In the genomic region with DNA sequence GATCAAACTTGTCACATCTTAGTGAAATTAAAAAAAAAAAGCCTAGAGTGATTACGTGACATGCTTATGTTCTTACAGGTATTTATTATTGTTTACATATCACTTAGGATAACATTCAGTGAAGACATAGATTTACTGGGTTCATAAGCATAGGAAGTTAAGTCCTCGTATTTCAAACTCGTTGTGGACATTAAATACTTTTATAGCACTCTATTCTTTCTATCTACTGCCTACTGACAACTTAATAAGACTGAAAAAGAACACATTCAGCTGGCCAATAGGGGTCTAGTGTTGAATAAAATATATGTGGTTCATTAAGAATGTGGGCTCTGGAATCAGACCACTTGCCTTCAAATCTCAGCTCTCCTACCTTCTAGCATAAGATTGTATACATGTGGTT, we compare ENCODE assay signal across 21 cellular contexts.
DNase-seq lines count a peak whose midpoint lies in the region; FAIRE-seq and TF ChIP-seq lines count a peak whose summit lies in the region.
"Had no signal": no experiment of that assay in that cellular context is flagged by ENCODE, and none has a peak within 500 bp of the region (broad histone marks: within the 10 kb centered on the region; RNA-seq: fewer than 3 reads in every experiment).

No MANE protein-coding gene starts in this region.

- H3K9ac ChIP-seq in OCI-LY3 (ENCODE audit: low read length), result no peak overlapping the region
- H3K9ac ChIP-seq: BLaER1 had no signal

- no peak overlapping the region for H3K4me3 ChIP-seq in OCI-LY3 (ENCODE audit: low read length)
- H3K4me3 ChIP-seq: BLaER1, GM12878, GM23338, HAP-1 had no signal

- CTCF ChIA-PET in HEK293T (lab: Yijun Ruan, JAX), result no interaction called here

- no peak for DNase-seq in HEK293T (ENCODE audit: extremely low spot score)
- DNase-seq in H4 (ENCODE audit: low spot score), result no peak
- no peak for DNase-seq in GM20000 (ENCODE audit: low spot score)
- DNase-seq in NCI-H2227 treated with DMSO at 0.1 percent for 48 hours (lab: John Stamatoyannopoulos, UW), result no peak
- DNase-seq: 8988T; Caco-2; CD4-positive, CD25-positive, alpha-beta regulatory T cell; CD8-positive, alpha-beta T cell; DMS 273 treated with DMSO at 0.1 percent for 48 hours; DMS79; EL; GDM1 had no signal

- H3K4me2 ChIP-seq in OCI-LY3 (ENCODE audit: low read length), result no peak overlapping the region
- H3K4me2 ChIP-seq: BLaER1, GM23338 had no signal

- H3K36me3 ChIP-seq in OCI-LY3 (replicated peaks; ENCODE audit: low read depth, low read length), result no peaks in the 10 kb centered on the region
- H3K36me3 ChIP-seq: BLaER1, HAP-1 had no signal

- no peak for TF ChIP-seq CTCF in OCI-LY3 (IDR thresholded peaks at IDR 0.05; ENCODE audit: low read depth, low read length)
- no peak for TF ChIP-seq CTCF in GM20000 (IDR thresholded peaks at IDR 0.05; ENCODE audit: extremely low read depth, missing control alignments)

- FAIRE-seq in A204.1 (lab: Jason Lieb, UNC), result peak; percentile 32
- FAIRE-seq: GM19239, H54 had no signal

- POLR2A ChIA-PET in HEK293T (lab: Yijun Ruan, JAX), result no interaction called here

- no peaks in the 10 kb centered on the region for H4K20me1 ChIP-seq in OCI-LY3 (ENCODE audit: insufficient read depth, low read length)
- H4K20me1 ChIP-seq: BLaER1 had no signal

- H3K9me3 ChIP-seq in OCI-LY3 (ENCODE audit: insufficient read depth, low read length), result no peaks in the 10 kb centered on the region
- H3K9me3 ChIP-seq: BLaER1, Caco-2, HAP-1 had no signal

- 0 out of 2 replicates have a peak overlapping the region, but pooled peaks have one; percentile 14 for H2AFZ ChIP-seq in OCI-LY3 (ENCODE audit: low read depth, low read length)
- H2AFZ ChIP-seq: GM23338 had no signal

- H3K27me3 ChIP-seq in OCI-LY3 (ENCODE audit: low read depth, low read length), result no peaks in the 10 kb centered on the region
- H3K27me3 ChIP-seq: BLaER1 had no signal

- H3K79me2 ChIP-seq in OCI-LY3 (ENCODE audit: low read length), result no peaks in the 10 kb centered on the region

- no peak overlapping the region for H3K27ac ChIP-seq in OCI-LY3 (ENCODE audit: low read length)
- H3K27ac ChIP-seq: BLaER1, C4-2B had no signal

- no peaks in the 10 kb centered on the region for H3K4me1 ChIP-seq in OCI-LY3 (ENCODE audit: low read length)
- H3K4me1 ChIP-seq: BLaER1, Caco-2, HAP-1 had no signal

TF ChIP-seq in HEK293T, 16 proteins besides CTCF, POLR2A, EP300 and RAD21:
- TF ChIP-seq HDGF (IDR thresholded peaks at IDR 0.05; ENCODE audit: borderline replicate concordance), result no peak
- peak; percentile 72 for TF ChIP-seq ZNF384 (IDR thresholded peaks at IDR 0.05)
- TF ChIP-seq, protein P1, sequence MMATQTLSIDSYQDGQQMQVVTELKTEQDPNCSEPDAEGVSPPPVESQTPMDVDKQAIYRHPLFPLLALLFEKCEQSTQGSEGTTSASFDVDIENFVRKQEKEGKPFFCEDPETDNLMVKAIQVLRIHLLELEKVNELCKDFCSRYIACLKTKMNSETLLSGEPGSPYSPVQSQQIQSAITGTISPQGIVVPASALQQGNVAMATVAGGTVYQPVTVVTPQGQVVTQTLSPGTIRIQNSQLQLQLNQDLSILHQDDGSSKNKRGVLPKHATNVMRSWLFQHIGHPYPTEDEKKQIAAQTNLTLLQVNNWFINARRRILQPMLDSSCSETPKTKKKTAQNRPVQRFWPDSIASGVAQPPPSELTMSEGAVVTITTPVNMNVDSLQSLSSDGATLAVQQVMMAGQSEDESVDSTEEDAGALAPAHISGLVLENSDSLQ (IDR thresholded peaks at IDR 0.05), result peak; percentile 89
- no peak for TF ChIP-seq NFRKB (IDR thresholded peaks at IDR 0.05)
- peak; percentile 42; the same call in 1 of the 2 replicates for TF ChIP-seq CTBP1 (IDR thresholded peaks at IDR 0.05; ENCODE audit: borderline replicate concordance)
- TF ChIP-seq ELF4 (IDR thresholded peaks at IDR 0.05), result no peak
- peak; percentile 50 for TF ChIP-seq ARNT (IDR thresholded peaks at IDR 0.05)
